In the genomic region with DNA sequence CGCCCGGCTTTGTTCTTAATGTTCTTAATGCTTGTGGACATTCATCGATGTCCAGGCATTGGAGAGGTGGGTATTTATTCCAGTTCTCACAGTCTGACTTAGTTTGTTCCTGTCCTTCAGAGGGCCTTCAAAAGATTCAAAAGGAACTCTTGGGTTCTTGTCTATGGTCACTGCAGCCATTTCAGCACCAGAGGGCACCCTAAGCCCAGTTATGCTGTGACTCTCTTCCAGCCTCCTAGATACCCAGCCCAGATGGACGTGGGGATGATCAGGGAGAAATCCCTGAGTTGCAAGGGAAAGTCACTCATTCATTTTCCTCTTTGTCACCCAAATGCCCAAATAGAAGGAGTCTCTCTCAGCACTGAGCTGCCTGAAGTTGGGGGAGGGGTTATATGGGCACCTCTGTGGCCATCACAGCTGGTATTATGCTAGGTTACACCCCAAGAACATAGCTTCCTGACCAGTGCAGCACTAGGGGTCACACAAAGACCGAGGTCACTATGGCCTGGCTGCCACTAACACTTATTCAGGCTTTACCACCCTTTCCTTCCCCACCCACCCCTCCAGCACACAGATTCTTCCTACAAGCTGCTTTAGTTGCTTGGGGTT, we compare ENCODE assay signal across 8 cellular contexts. TPM values are rescaled to one million over a fixed set of nuclear protein-coding genes. Genes with fewer than 3 reads are reported as not detected.
DNase-seq lines count a peak whose midpoint lies in the region; ATAC-seq, FAIRE-seq and TF ChIP-seq lines count a peak whose summit lies in the region.

No MANE protein-coding gene starts in this region.

- H3K4me1 ChIP-seq in RWPE2 (ENCODE audit: insufficient read depth, poor library complexity, severe bottlenecking) (no peaks in the 10 kb centered on the region), tibial nerve (no peaks in the 10 kb centered on the region)

- 26 to 32% methylated on average over 5 of the region's 5 CpGs for WGBS in tibial nerve, 2 donors

- H3K27ac Mint-ChIP-seq in activated T-helper 2 cell treated with anti-CD3 and anti-CD28 coated beads, Interferon-gamma antibody, Interleukin-2, Interleukin-4, amounts not matched to agents 10 μg/mL and 5 μg/mL and 100 μg/mL, durations not matched to agents 14 hours and 24 hours and 36 hours: no peak overlapping the region
- no peak overlapping the region for H3K27ac Mint-ChIP-seq in osteocyte (ENCODE audit: unreplicated experiment)

- TF ChIP-seq POLR2A in tibial nerve (IDR thresholded peaks at IDR 0.05): no peak

- H3K4me3 Mint-ChIP-seq in activated T-helper 2 cell treated with anti-CD3 and anti-CD28 coated beads, Interferon-gamma antibody, Interleukin-2, Interleukin-4, amounts not matched to agents 10 μg/mL and 5 μg/mL and 100 μg/mL, durations not matched to agents 14 hours and 24 hours and 36 hours (ENCODE audit: low read depth): no peak overlapping the region
- H3K4me3 Mint-ChIP-seq in osteocyte (ENCODE audit: unreplicated experiment): no peak overlapping the region

- peak; percentile 64 for DNase-seq in DMS79 treated with DMSO at 0.1 percent for 48 hours (lab: John Stamatoyannopoulos, UW)
- peak; percentile 83 for DNase-seq in LoVo (ENCODE audit: low spot score)
- no peak for DNase-seq in RWPE2 (ENCODE audit: low spot score)
- peak; percentile 51 for DNase-seq in activated T-helper 2 cell treated with anti-CD3 and anti-CD28 coated beads, Interferon-gamma antibody, Interleukin-2, Interleukin-4, amounts not matched to agents 10 μg/mL and 5 μg/mL and 100 μg/mL, durations not matched to agents 14 hours and 24 hours and 36 hours (ENCODE audit: low spot score)
- DNase-seq in frontal cortex (ENCODE audit: low spot score in 2 of 2): peak; percentile 38 to 69
- DNase-seq in osteocyte (ENCODE audit: extremely low spot score, unreplicated experiment): peak; percentile 88
- DNase-seq in tibial nerve (ENCODE audit: low spot score in 2 of 2): peak; percentile 58 to 81

- no peaks in the 10 kb centered on the region for H3K9me3 Mint-ChIP-seq in activated T-helper 2 cell treated with anti-CD3 and anti-CD28 coated beads, Interferon-gamma antibody, Interleukin-2, Interleukin-4, amounts not matched to agents 10 μg/mL and 5 μg/mL and 100 μg/mL, durations not matched to agents 14 hours and 24 hours and 36 hours
- H3K9me3 Mint-ChIP-seq in osteocyte (ENCODE audit: unreplicated experiment): no peaks in the 10 kb centered on the region

- H3K4me3 ChIP-seq in RWPE2 (ENCODE audit: severe bottlenecking) (no peak overlapping the region), tibial nerve (no peak overlapping the region)

- TF ChIP-seq EP300 in tibial nerve (IDR thresholded peaks at IDR 0.05): no peak

- intact Hi-C loops in activated T-helper 2 cell treated with anti-CD3 and anti-CD28 coated beads, Interferon-gamma antibody, Interleukin-2, Interleukin-4, amounts not matched to agents 10 μg/mL and 5 μg/mL and 100 μg/mL, durations not matched to agents 14 hours and 24 hours and 36 hours (cut with micrococcal nuclease): loop anchor here (1.0 to 2.0 kb wide), 2 partner anchors 24 to 142 kb away; no protein-coding TSS in a partner anchor

- H3K9me3 ChIP-seq in RWPE2 (ENCODE audit: severe bottlenecking) (no peaks in the 10 kb centered on the region), tibial nerve (no peaks in the 10 kb centered on the region)

- H3K36me3 ChIP-seq in RWPE2 (ENCODE audit: low read depth) (no peaks in the 10 kb centered on the region), tibial nerve (no peaks in the 10 kb centered on the region)

- ATAC-seq in GM21717 (IDR thresholded peaks at IDR 0.05; ENCODE audit: unreplicated experiment) (peak; percentile 78), RWPE2 (ENCODE audit: low read depth) (peak; percentile 96)

- H3K27ac ChIP-seq in RWPE2 (ENCODE audit: poor library complexity, severe bottlenecking) (no peak overlapping the region), tibial nerve (no peak overlapping the region)

- H3K27me3 ChIP-seq in RWPE2 (ENCODE audit: insufficient read depth, poor library complexity, severe bottlenecking): no peaks in the 10 kb centered on the region
- H3K27me3 ChIP-seq in tibial nerve: peaks cover 0 to 3% of the 10 kb centered on the region in 2 donors

- peak; percentile 86 for TF ChIP-seq CTCF in RWPE2 (IDR thresholded peaks at IDR 0.05; ENCODE audit: poor library complexity, severe bottlenecking)
- peak; percentile 94 for TF ChIP-seq CTCF in osteocyte (IDR thresholded peaks at IDR 0.05)
- TF ChIP-seq CTCF in tibial nerve (IDR thresholded peaks at IDR 0.05): peak; percentile 64 to 85 (median 69)

- no peak for FAIRE-seq in frontal cortex (lab: Jason Lieb, UNC)

- no peaks in the 10 kb centered on the region for H3K4me1 Mint-ChIP-seq in activated T-helper 2 cell treated with anti-CD3 and anti-CD28 coated beads, Interferon-gamma antibody, Interleukin-2, Interleukin-4, amounts not matched to agents 10 μg/mL and 5 μg/mL and 100 μg/mL, durations not matched to agents 14 hours and 24 hours and 36 hours (ENCODE audit: low read depth)
- H3K4me1 Mint-ChIP-seq in osteocyte (ENCODE audit: unreplicated experiment): no peaks in the 10 kb centered on the region

- H3K36me3 Mint-ChIP-seq in activated T-helper 2 cell treated with anti-CD3 and anti-CD28 coated beads, Interferon-gamma antibody, Interleukin-2, Interleukin-4, amounts not matched to agents 10 μg/mL and 5 μg/mL and 100 μg/mL, durations not matched to agents 14 hours and 24 hours and 36 hours (ENCODE audit: low read depth): no peaks in the 10 kb centered on the region
- no peaks in the 10 kb centered on the region for H3K36me3 Mint-ChIP-seq in osteocyte (ENCODE audit: unreplicated experiment)

- peaks cover 15% of the 10 kb centered on the region for H3K27me3 Mint-ChIP-seq in activated T-helper 2 cell treated with anti-CD3 and anti-CD28 coated beads, Interferon-gamma antibody, Interleukin-2, Interleukin-4, amounts not matched to agents 10 μg/mL and 5 μg/mL and 100 μg/mL, durations not matched to agents 14 hours and 24 hours and 36 hours (ENCODE audit: low read depth)
- peaks cover 13% of the 10 kb centered on the region for H3K27me3 Mint-ChIP-seq in osteocyte (ENCODE audit: unreplicated experiment)

RNA-seq across cellular contexts. Expression of gene CCDC126, which starts 26.5 kb away (rescaled TPM):
- 6.1 and 6.3 TPM in 2 replicates for total RNA-seq in activated T-helper 2 cell treated with anti-CD3 and anti-CD28 coated beads, Interferon-gamma antibody, Interleukin-2, Interleukin-4, amounts not matched to agents 10 μg/mL and 5 μg/mL and 100 μg/mL, durations not matched to agents 14 hours and 24 hours and 36 hours
- total RNA-seq in frontal cortex (42.8 TPM), osteocyte (11.6 and 14.8 TPM in 2 replicates), tibial nerve (10 to 100 TPM in 1 of 4 donors, 1 to 10 TPM in 3; 5.5 to 10.3 (median 8.2) TPM)

RNA-seq across cellular contexts. Expression of gene TRA2A, which starts 38.9 kb away (rescaled TPM):
- 105 and 115 TPM in 2 replicates for total RNA-seq in activated T-helper 2 cell treated with anti-CD3 and anti-CD28 coated beads, Interferon-gamma antibody, Interleukin-2, Interleukin-4, amounts not matched to agents 10 μg/mL and 5 μg/mL and 100 μg/mL, durations not matched to agents 14 hours and 24 hours and 36 hours
- total RNA-seq in frontal cortex: 51.4 TPM
- 78.8 and 79.0 TPM in 2 replicates for total RNA-seq in osteocyte
- 10 to 100 TPM; 39.4 to 74.9 (median 43.5) TPM for total RNA-seq in tibial nerve
